Comparison of ENCODE assay signal across 20 cellular contexts in genomic region chr11:21888814-21889213, GRCh38.
DNase-seq lines count a peak whose midpoint lies in the region; ATAC-seq and TF ChIP-seq lines count a peak whose summit lies in the region.
"Had no signal": no experiment of that assay in that cellular context is flagged by ENCODE, and none has a peak within 500 bp of the region (broad histone marks: within the 10 kb centered on the region; RNA-seq: fewer than 3 reads in every experiment).

No MANE protein-coding gene starts in this region.

- TF ChIP-seq CTCF in astrocyte of the cerebellum (IDR thresholded peaks at IDR 0.05; ENCODE audit: low read depth, low read length, missing control alignments) (no peak), left lung (IDR thresholded peaks at IDR 0.05) (no peak), upper lobe of right lung (IDR thresholded peaks at IDR 0.05) (no peak), left ventricle myocardium inferior (IDR thresholded peaks at IDR 0.05; ENCODE audit: borderline replicate concordance) (no peak)

- ATAC-seq in left lung (peak; percentile 67), upper lobe of right lung (peak; percentile 91), HG02981 (IDR thresholded peaks at IDR 0.05; ENCODE audit: unreplicated experiment) (no peak)
- ATAC-seq: activated CD4-positive, CD25-positive, alpha-beta regulatory T cell treated with anti-CD3 and anti-CD28 coated beads, Interleukin-2, amount 50 U/mL, for 24 hours; activated CD8-positive, alpha-beta memory T cell treated with anti-CD3 and anti-CD28 coated beads, Interleukin-2, amount 10 ng/mL, durations not matched to agents 7 days and 5 days had no signal

- intact Hi-C loops in left lung (cut with DNase I), result no loop called here
- intact Hi-C loops in upper lobe of right lung (cut with DNase I), result no loop called here
- intact Hi-C loops in left ventricle myocardium inferior (cut with micrococcal nuclease), result no loop called here

- H3K9me3 ChIP-seq in left lung, result no peaks in the 10 kb centered on the region
- no peaks in the 10 kb centered on the region for H3K9me3 ChIP-seq in upper lobe of right lung
- peaks cover 7% of the 10 kb centered on the region for H3K9me3 ChIP-seq in left ventricle myocardium inferior (replicated peaks)
- H3K9me3 ChIP-seq: ascending aorta, BLaER1, tibial artery had no signal

- H3K27me3 ChIP-seq in left lung (no peaks in the 10 kb centered on the region), upper lobe of right lung (no peaks in the 10 kb centered on the region), left ventricle myocardium inferior (ENCODE audit: low read depth) (no peaks in the 10 kb centered on the region)
- H3K27me3 ChIP-seq: ascending aorta, BLaER1, heart right ventricle, tibial artery had no signal

- H3K27ac ChIP-seq in left lung (no peak overlapping the region), upper lobe of right lung (no peak overlapping the region), left ventricle myocardium inferior (replicated peaks) (no peak overlapping the region)
- H3K27ac ChIP-seq: ascending aorta, BLaER1, heart right ventricle, tibial artery had no signal

- H3K4me1 ChIP-seq in left lung, result no peaks in the 10 kb centered on the region
- H3K4me1 ChIP-seq in upper lobe of right lung, result no peaks in the 10 kb centered on the region
- no peaks in the 10 kb centered on the region for H3K4me1 ChIP-seq in left ventricle myocardium inferior
- H3K4me1 ChIP-seq: ascending aorta, BLaER1, heart right ventricle, tibial artery had no signal

- H3K36me3 ChIP-seq in left lung (no peaks in the 10 kb centered on the region), upper lobe of right lung (no peaks in the 10 kb centered on the region), left ventricle myocardium inferior (no peaks in the 10 kb centered on the region)
- H3K36me3 ChIP-seq: ascending aorta, BLaER1, heart right ventricle, tibial artery had no signal

- H3K4me3 ChIP-seq in astrocyte of the cerebellum (ENCODE audit: low read depth, low read length) (no peak overlapping the region), left lung (no peak overlapping the region), upper lobe of right lung (no peak overlapping the region), left ventricle myocardium inferior (no peak overlapping the region)
- H3K4me3 ChIP-seq: ascending aorta, BLaER1, heart right ventricle, tibial artery had no signal

- in situ Hi-C loops in astrocyte of the cerebellum (cut with HindIII; ENCODE audit: low sequenced_read_pairs), result no loop called here

- DNase-seq in NCI-H460 (ENCODE audit: extremely low read depth, low read depth) (peak; percentile 11), astrocyte of the cerebellum (ENCODE audit: low read depth) (peak; percentile 20), left lung (no peak), upper lobe of right lung (no peak), left ventricle myocardium inferior (no peak)
- no peak for DNase-seq in activated CD4-positive, alpha-beta T cell treated with anti-CD3 and anti-CD28 coated beads for 4 hours
- DNase-seq: activated CD8-positive, alpha-beta memory T cell treated with anti-CD3 and anti-CD28 coated beads, Interleukin-2, amount 10 ng/mL, durations not matched to agents 7 days and 5 days; activated gamma-delta T cell; DMS79; heart right ventricle; NCI-H1048; NCI-H2107; NCI-H774; occipital lobe; RPMI8226 had no signal

Comparison
In these comparisons a context has a peak if more than half of its experiments do, and no peak if none do; other contexts are left out.
1. DNase-seq: peak in NCI-H460 (single experiment) and astrocyte of the cerebellum (single experiment); none in left lung (0 of 2), upper lobe of right lung (single experiment), activated CD4-positive, alpha-beta T cell treated with anti-CD3 and anti-CD28 coated beads for 4 hours (0 of 2) and left ventricle myocardium inferior (single experiment).